In the genomic region with DNA sequence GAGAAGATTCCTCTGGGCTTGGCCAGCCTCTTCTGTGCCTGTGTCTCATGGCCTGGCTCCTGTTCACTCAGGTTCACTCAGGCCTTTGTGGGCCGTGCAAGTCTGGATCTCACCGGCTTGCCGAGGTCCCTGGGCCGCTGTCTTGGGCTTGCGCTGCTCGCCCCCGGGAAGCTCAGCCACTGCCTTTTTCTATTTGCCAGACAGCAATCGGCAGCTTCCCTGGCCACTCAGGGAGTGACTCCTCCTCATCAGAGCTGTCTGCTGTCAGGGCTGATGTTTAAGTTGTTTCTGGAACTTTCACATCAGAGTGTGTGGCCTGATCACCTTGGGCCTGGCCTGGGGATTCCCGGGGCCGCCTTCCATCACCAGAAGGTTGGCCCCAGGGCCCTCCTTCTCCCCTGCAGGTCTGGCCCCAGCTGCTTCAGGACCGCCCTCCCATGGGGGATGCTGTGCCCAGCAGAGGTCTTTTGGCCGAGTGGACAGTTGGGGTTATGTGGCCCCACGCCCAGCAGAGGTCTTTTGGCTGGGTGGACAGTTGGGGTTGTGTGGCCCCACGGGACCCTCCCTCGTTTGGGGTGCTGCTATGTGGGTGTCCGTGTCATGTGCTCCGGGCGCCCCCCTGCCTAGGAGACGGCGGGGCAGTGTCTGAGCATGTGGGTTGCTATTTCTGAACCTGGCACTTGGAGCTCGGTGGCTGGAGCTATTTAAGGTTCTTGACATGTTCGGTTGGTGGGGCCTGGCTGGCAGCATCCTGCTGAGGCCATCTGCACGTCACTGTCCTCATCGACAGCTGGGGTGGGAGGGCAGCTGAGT, we compare ENCODE assay signal across 13 cellular contexts. TPM values are rescaled to one million over a fixed set of nuclear protein-coding genes. Genes with fewer than 3 reads are reported as not detected.
DNase-seq lines count a peak whose midpoint lies in the region; ATAC-seq, FAIRE-seq and TF ChIP-seq lines count a peak whose summit lies in the region.
"Had no signal": no experiment of that assay in that cellular context is flagged by ENCODE, and none has a peak within 500 bp of the region (broad histone marks: within the 10 kb centered on the region; RNA-seq: fewer than 3 reads in every experiment).

No MANE protein-coding gene starts in this region.

- peaks cover 91 to 100% (median 100%) of the 10 kb centered on the region in 11 experiments for H4K20me1 ChIP-seq in BLaER1 treated with 17β-estradiol and CSF1 and Interleukin-3, amounts not matched to agents 10 nM and 100 nM
- H4K20me1 ChIP-seq in GM12878 (ENCODE audit: control insufficient read depth, insufficient read depth) = peaks cover 6% of the 10 kb centered on the region; the same call in 1 of the 2 replicates
- H4K20me1 ChIP-seq in MM.1S (ENCODE audit: insufficient read depth, low read length) = peaks cover 10% of the 10 kb centered on the region

- H3K36me3 ChIP-seq in BLaER1 treated with 17β-estradiol and CSF1 and Interleukin-3, amounts not matched to agents 10 nM and 100 nM = peaks cover 11 to 72% (median 56%) of the 10 kb centered on the region in 11 experiments; a peak in 21 of 22 replicates
- H3K36me3 ChIP-seq in GM12878 (ENCODE audit: control insufficient read depth in 2 of 2, insufficient read depth in 2 of 2, low read length in 1 of 2) (peaks cover 6 to 42% of the 10 kb centered on the region in 2 experiments; a peak in 3 of 4 replicates), gastrocnemius medialis (no peaks in the 10 kb centered on the region), MM.1S (replicated peaks; ENCODE audit: insufficient read depth, low read length) (peaks cover 7% of the 10 kb centered on the region; the same call in 1 of the 2 replicates)
- H3K36me3 ChIP-seq in CD8-positive, alpha-beta T cell (ENCODE audit: insufficient read depth, low read length) = no peaks in the 10 kb centered on the region
- peaks cover 0 to 76% (median 0%) of the 10 kb centered on the region in 3 experiments for H3K36me3 ChIP-seq in naive thymus-derived CD4-positive, alpha-beta T cell (ENCODE audit: control insufficient read depth in 2 of 3, insufficient read depth in 3 of 3, low read length in 3 of 3)

- peak overlapping the region in 3 of 10 experiments; percentile 35 to 49 (median 37); a peak in 5 of 20 replicates for H3K4me3 ChIP-seq in BLaER1 treated with 17β-estradiol and CSF1 and Interleukin-3, amounts not matched to agents 10 nM and 100 nM
- H3K4me3 ChIP-seq in GM12878 = no peak overlapping the region
- H3K4me3 ChIP-seq in gastrocnemius medialis = no peak overlapping the region
- H3K4me3 ChIP-seq in CD8-positive, alpha-beta T cell (ENCODE audit: low read depth, low read length) = no peak overlapping the region
- H3K4me3 ChIP-seq in naive thymus-derived CD4-positive, alpha-beta T cell (ENCODE audit: low read length) = no peak overlapping the region
- H3K4me3 ChIP-seq in MM.1S (ENCODE audit: low read length) = no peak overlapping the region
- H3K4me3 ChIP-seq: left lung, pancreas had no signal

- TF ChIP-seq POLR2A in GM12878 (IDR thresholded peaks at IDR 0.05; ENCODE audit: low read depth, low read length) (no peak), gastrocnemius medialis (IDR thresholded peaks at IDR 0.05) (peak; percentile 59 to 64)

- H3F3A ChIP-seq in MM.1S (ENCODE audit: insufficient read depth, low read length) = no peaks in the 10 kb centered on the region

- peaks cover 8% of the 10 kb centered on the region for H3K4me1 Mint-ChIP-seq in CD8-positive, alpha-beta T cell (ENCODE audit: low read depth)
- H3K4me1 Mint-ChIP-seq in naive thymus-derived CD4-positive, alpha-beta T cell = peaks cover 6 to 18% (median 12%) of the 10 kb centered on the region in 7 donors

- no peak for DNase-seq in GM12878 (ENCODE audit: low read depth, low spot score)
- peak; percentile 72 for DNase-seq in left cardiac atrium
- peak; percentile 65 to 93 for DNase-seq in gastrocnemius medialis
- no peak for DNase-seq in T-helper 2 cell
- DNase-seq in CD8-positive, alpha-beta T cell = no peak
- DNase-seq in naive thymus-derived CD4-positive, alpha-beta T cell = no peak
- DNase-seq in MM.1S = no peak
- DNase-seq: CD8-positive, alpha-beta memory T cell; NCI-H345 had no signal

- no peaks in the 10 kb centered on the region for H3K27me3 Mint-ChIP-seq in CD8-positive, alpha-beta T cell (ENCODE audit: low read depth)
- no peaks in the 10 kb centered on the region for H3K27me3 Mint-ChIP-seq in naive thymus-derived CD4-positive, alpha-beta T cell

- TF ChIP-seq RAD21 in GM12878 (IDR thresholded peaks at IDR 0.05; ENCODE audit: insufficient read depth, low read depth, low read length) = no peak

- no peaks in the 10 kb centered on the region for H3K9me3 ChIP-seq in BLaER1 treated with 17β-estradiol and CSF1 and Interleukin-3, amounts not matched to agents 10 nM and 100 nM (replicated peaks in 1 of 11)
- no peaks in the 10 kb centered on the region for H3K9me3 ChIP-seq in GM12878 (replicated peaks; ENCODE audit: control insufficient read depth, insufficient read depth, low read length)
- H3K9me3 ChIP-seq in gastrocnemius medialis = no peaks in the 10 kb centered on the region
- no peaks in the 10 kb centered on the region for H3K9me3 ChIP-seq in CD8-positive, alpha-beta T cell (ENCODE audit: low read length)
- H3K9me3 ChIP-seq in naive thymus-derived CD4-positive, alpha-beta T cell (ENCODE audit: control insufficient read depth in 2 of 3, low read length in 3 of 3) = no peaks in the 10 kb centered on the region
- H3K9me3 ChIP-seq in MM.1S (replicated peaks; ENCODE audit: insufficient read depth, low read length) = no peaks in the 10 kb centered on the region
- H3K9me3 ChIP-seq: left lung, pancreas had no signal

- no peak overlapping the region for H3K27ac Mint-ChIP-seq in CD8-positive, alpha-beta T cell
- no peak overlapping the region for H3K27ac Mint-ChIP-seq in naive thymus-derived CD4-positive, alpha-beta T cell

- CTCF ChIA-PET in GM12878 (lab: Yijun Ruan, JAX) = interaction anchor here (0.5 to 7.2 kb wide), 4 partner anchors 13 to 185 kb away, joined by 3 to 47 read pairs (median 14); no protein-coding TSS in a partner anchor
- CTCF ChIA-PET in CD8-positive, alpha-beta T cell (lab: Charles Lee) = interaction anchor here (1.1 to 19.0 kb wide), 4 partner anchors 8 to 187 kb away, joined by 3 to 340 read pairs (median 121); no protein-coding TSS in a partner anchor
- CTCF ChIA-PET in naive thymus-derived CD4-positive, alpha-beta T cell (lab: Charles Lee) = interaction anchor here (0.8 to 10.0 kb wide), 3 partner anchors 155 to 185 kb away, joined by 3 to 189 read pairs (median 6); no protein-coding TSS in a partner anchor

- H3K27ac ChIP-seq in BLaER1 treated with 17β-estradiol and CSF1 and Interleukin-3, amounts not matched to agents 10 nM and 100 nM = peak overlapping the region in 4 of 11 experiments; percentile 55 to 76 (median 62); a peak in 7 of 22 replicates
- H3K27ac ChIP-seq in GM12878 (ENCODE audit: control insufficient read depth, insufficient read depth) (no peak overlapping the region), gastrocnemius medialis (peak overlapping the region; percentile 84 to 99 (median 93)), MM.1S (ENCODE audit: low read length) (no peak overlapping the region)
- H3K27ac ChIP-seq in CD8-positive, alpha-beta T cell (ENCODE audit: low read depth, low read length) = no peak overlapping the region
- no peak overlapping the region for H3K27ac ChIP-seq in naive thymus-derived CD4-positive, alpha-beta T cell (ENCODE audit: low read depth, low read length)
- H3K27ac ChIP-seq: left lung, pancreas had no signal

- H3K4me2 ChIP-seq in BLaER1 treated with 17β-estradiol and CSF1 and Interleukin-3, amounts not matched to agents 10 nM and 100 nM = peak overlapping the region; percentile 45 to 97 (median 90)
- H3K4me2 ChIP-seq in GM12878 (ENCODE audit: control insufficient read depth, insufficient read depth) = no peak overlapping the region
- no peak overlapping the region for H3K4me2 ChIP-seq in MM.1S (ENCODE audit: low read depth, low read length)

- H2AFZ ChIP-seq in GM12878 (ENCODE audit: control insufficient read depth, low read depth, low read length) (no peak overlapping the region), MM.1S (ENCODE audit: low read length) (no peak overlapping the region)

- H3K9ac ChIP-seq in BLaER1 treated with 17β-estradiol and CSF1 and Interleukin-3, amounts not matched to agents 10 nM and 100 nM = peak overlapping the region in 7 of 11 experiments; percentile 0 to 72 (median 39); a peak in 10 of 22 replicates
- no peak overlapping the region for H3K9ac ChIP-seq in GM12878 (ENCODE audit: control insufficient read depth, insufficient read depth, low read length)
- H3K9ac ChIP-seq in MM.1S (ENCODE audit: low read length) = no peak overlapping the region

- BruUV-seq in GM12878 (replicated peaks; lab: Mats Ljungman, UMichigan) = no TSS peak

- peaks cover 52 to 100% (median 95%) of the 10 kb centered on the region in 10 experiments for H3K4me1 ChIP-seq in BLaER1 treated with 17β-estradiol and CSF1 and Interleukin-3, amounts not matched to agents 10 nM and 100 nM
- no peaks in the 10 kb centered on the region for H3K4me1 ChIP-seq in GM12878 (ENCODE audit: control insufficient read depth, insufficient read depth, low read length)
- H3K4me1 ChIP-seq in gastrocnemius medialis = peaks cover 51 to 56% of the 10 kb centered on the region in 2 donors
- H3K4me1 ChIP-seq in CD8-positive, alpha-beta T cell (ENCODE audit: insufficient read depth, low read length) = peaks cover 8% of the 10 kb centered on the region
- peaks cover 6 to 8% of the 10 kb centered on the region in 2 donors for H3K4me1 ChIP-seq in naive thymus-derived CD4-positive, alpha-beta T cell (ENCODE audit: control insufficient read depth in 2 of 2, insufficient read depth in 2 of 2, low read length in 2 of 2)
- H3K4me1 ChIP-seq in MM.1S (ENCODE audit: low read length) = no peaks in the 10 kb centered on the region
- H3K4me1 ChIP-seq: pancreas had no signal

- H3K36me3 Mint-ChIP-seq in CD8-positive, alpha-beta T cell = peaks cover 47% of the 10 kb centered on the region
- peaks cover 0 to 16% (median 6%) of the 10 kb centered on the region in 5 donors for H3K36me3 Mint-ChIP-seq in naive thymus-derived CD4-positive, alpha-beta T cell

- TF ChIP-seq EP300 in GM12878 (IDR thresholded peaks at IDR 0.05; ENCODE audit: borderline replicate concordance in 1 of 2, control insufficient read depth in 1 of 2, low read depth in 2 of 2, low read length in 2 of 2) = no peak

- ATAC-seq in GM12878 (peak; percentile 24), left cardiac atrium (peak; percentile 58 to 72), gastrocnemius medialis (peak; percentile 76 to 78)
- ATAC-seq in CD8-positive, alpha-beta T cell = no peak
- ATAC-seq in naive thymus-derived CD4-positive, alpha-beta T cell = no peak
- ATAC-seq: left lung, pancreas had no signal

- no peaks in the 10 kb centered on the region for H3K9me3 Mint-ChIP-seq in CD8-positive, alpha-beta T cell
- no peaks in the 10 kb centered on the region for H3K9me3 Mint-ChIP-seq in naive thymus-derived CD4-positive, alpha-beta T cell
- H3K9me3 Mint-ChIP-seq: CD8-positive, alpha-beta memory T cell had no signal

- SMC1A ChIA-PET in GM12878 (lab: Charles Lee; ENCODE audit: uncharacterized antibody, unreplicated experiment) = interaction anchor here (0.8 to 1.7 kb wide), 6 partner anchors 10 to 185 kb away, joined by 3 to 8 read pairs (median 6); no protein-coding TSS in a partner anchor

- in situ Hi-C loops in GM12878 (cut with MboI) (no loop called here), gastrocnemius medialis (cut with MboI; ENCODE audit: low sequenced_read_pairs in 4 of 4) (loop anchor here in 2 of 4 donors (5.0 to 10.0 kb wide), 2 partner anchors 92 to 180 kb away; no protein-coding TSS in a partner anchor)

- H3K9me2 ChIP-seq in MM.1S (replicated peaks; ENCODE audit: insufficient read depth, low read length) = no peaks in the 10 kb centered on the region

- H3K4me3 Mint-ChIP-seq in CD8-positive, alpha-beta T cell = no peak overlapping the region
- no peak overlapping the region for H3K4me3 Mint-ChIP-seq in naive thymus-derived CD4-positive, alpha-beta T cell
- H3K4me3 Mint-ChIP-seq: CD8-positive, alpha-beta memory T cell had no signal

- no peak for TF ChIP-seq CTCF in GM12878 (IDR thresholded peaks at IDR 0.05 in 2 of 3, conservative IDR thresholded peaks at IDR 0.05 in 1 of 3; ENCODE audit: control insufficient read depth in 2 of 3, extremely low read depth in 1 of 3, insufficient read depth in 1 of 3, low read depth in 3 of 3, low read length in 3 of 3)
- TF ChIP-seq CTCF in gastrocnemius medialis (IDR thresholded peaks at IDR 0.05 in 4 of 5, conservative IDR thresholded peaks at IDR 0.05 in 1 of 5) = no peak
- TF ChIP-seq CTCF in CD8-positive, alpha-beta T cell (IDR thresholded peaks at IDR 0.05) = no peak
- TF ChIP-seq CTCF in MM.1S (IDR thresholded peaks at IDR 0.05; ENCODE audit: low read length) = no peak

- RAD21 ChIA-PET in GM12878 (lab: Charles Lee; ENCODE audit: unreplicated experiment) = interaction anchor here (2.3 to 11.2 kb wide), 3 partner anchors 150 to 186 kb away, joined by 8 to 141 read pairs (median 104); no protein-coding TSS in a partner anchor

- peaks cover 5% of the 10 kb centered on the region for H3K79me2 ChIP-seq in GM12878 (ENCODE audit: control insufficient read depth, insufficient read depth, low read length)
- H3K79me2 ChIP-seq in MM.1S (ENCODE audit: low read length) = peaks cover 75% of the 10 kb centered on the region

- peaks cover 0 to 74% (median 0%) of the 10 kb centered on the region in 11 experiments; a peak in 9 of 22 replicates for H3K27me3 ChIP-seq in BLaER1 treated with 17β-estradiol and CSF1 and Interleukin-3, amounts not matched to agents 10 nM and 100 nM
- H3K27me3 ChIP-seq in GM12878 (replicated peaks in 1 of 2; ENCODE audit: control insufficient read depth in 2 of 2, insufficient read depth in 2 of 2, low read length in 1 of 2) (no peaks in the 10 kb centered on the region), gastrocnemius medialis (no peaks in the 10 kb centered on the region), MM.1S (replicated peaks; ENCODE audit: insufficient read depth, low read length) (no peaks in the 10 kb centered on the region)
- H3K27me3 ChIP-seq in CD8-positive, alpha-beta T cell (ENCODE audit: insufficient read depth, low read length) = no peaks in the 10 kb centered on the region
- H3K27me3 ChIP-seq in naive thymus-derived CD4-positive, alpha-beta T cell (ENCODE audit: control insufficient read depth in 2 of 2, insufficient read depth in 2 of 2, low read length in 2 of 2) = no peaks in the 10 kb centered on the region
- H3K27me3 ChIP-seq: left lung, pancreas had no signal

- no peak for FAIRE-seq in GM12878 (lab: Jason Lieb, UNC)
- FAIRE-seq: endometrium, pancreas had no signal

- WGBS in GM12878 (ENCODE audit: insufficient coverage, insufficient replicate concordance, low lambda C conversion rate, missing lambda C conversion rate) = 72% methylated on average over 24 of the region's 24 CpGs

- POLR2A ChIA-PET in GM12878 (lab: Charles Lee) = interaction anchor here (1.1 kb wide), 1 partner anchor 9 kb away, joined by 3 read pairs; no protein-coding TSS in a partner anchor
- POLR2A ChIA-PET in CD8-positive, alpha-beta T cell (lab: Charles Lee) = no interaction called here
- POLR2A ChIA-PET in naive thymus-derived CD4-positive, alpha-beta T cell (lab: Charles Lee) = no interaction called here

- intact Hi-C loops in GM12878 (cut with micrococcal nuclease; ENCODE audit: unreplicated experiment) (no loop called here), left cardiac atrium (cut with DNase I) (loop anchor here in 1 of 2 donors (5.0 kb wide), 1 partner anchor 185 kb away; no protein-coding TSS in a partner anchor), gastrocnemius medialis (cut with DNase I; ENCODE audit: low total_unique reads) (loop anchor here (2.0 to 5.0 kb wide), 3 partner anchors 50 to 335 kb away; a partner anchor contains a TSS)
- intact Hi-C loops in CD8-positive, alpha-beta T cell (cut with DNase I, micrococcal nuclease) = loop anchor here in 1 of 2 experiments (10.0 kb wide), 1 partner anchor 102 kb away; no protein-coding TSS in a partner anchor
- intact Hi-C loops in naive thymus-derived CD4-positive, alpha-beta T cell (cut with micrococcal nuclease) = no loop called here

RNA-seq across cellular contexts. Expression of a gene that starts 12.5 kb away (rescaled TPM):
- 6.2 and 8.6 TPM in 2 replicates for total RNA-seq in GM12878 (2013; cell fraction: nucleolus; rRNA removed)
- total RNA-seq in GM12878 (2014; rRNA removed) (39.4 and 40.2 TPM in 2 replicates), GM12878 (2014; rRNA removed; fragmentation: Illumina TruSeq; extraction: Trizol) (17.0 and 18.0 TPM in 2 replicates), GM12878 (2021) (81.3 and 83.2 TPM in 2 replicates), left cardiac atrium (10 to 100 TPM; 26.1 to 28.6 TPM), gastrocnemius medialis (10 to 100 TPM; 23.7 to 37.6 (median 25.8) TPM)
- 6.3 TPM for polyA plus RNA-seq in GM12878 (2011; ENCODE audit: low read depth)
- polyA plus RNA-seq in GM12878 (2011; rRNA removed) (14.8 and 27.7 TPM in 2 replicates), GM12878 (2014; fragmentation: Illumina TruSeq; extraction: Trizol) (1.7 and 5.9 TPM in 2 replicates), GM12878 (2014; fragmentation: Nextera tagmentation; extraction: Ambion mirVana) (1 to 10 TPM in 1 of 2 experiments, under 1 TPM in 1; 0.69 to 5.5 TPM), GM12878 (2014; rRNA removed) (53.6 and 62.2 TPM in 2 replicates), GM12878 (2016; fragmentation: Nextera tagmentation; extraction: Ambion mirVana) (10 to 100 TPM; 69.2 to 75.5 TPM)
- polyA plus RNA-seq in GM12878 (2011; cell fraction: cytosol; rRNA removed) = 32.2 and 59.0 TPM in 2 replicates
- polyA plus RNA-seq in GM12878 (2011; cell fraction: nucleus; rRNA removed) = 33.4 and 49.2 TPM in 2 replicates
- polyA plus RNA-seq in GM12878 (2012) = 22.6 and 22.7 TPM in 2 replicates
- polyA minus RNA-seq in GM12878 (2011; rRNA and poly(A)+ RNA removed) = 10.2 and 16.9 TPM in 2 replicates
- polyA minus RNA-seq in GM12878 (2011; cell fraction: cytosol; rRNA and poly(A)+ RNA removed) = 12.4 and 18.7 TPM in 2 replicates
- polyA minus RNA-seq in GM12878 (2011; cell fraction: nucleus; rRNA and poly(A)+ RNA removed) = 2.8 and 6.0 TPM in 2 replicates
- 10 to 100 TPM in 1 of 2 experiments, 1 to 10 TPM in 1; 8.2 to 10.0 TPM for total RNA-seq in CD8-positive, alpha-beta T cell
- 10 to 100 TPM; 17.8 to 46.4 (median 20.6) TPM for total RNA-seq in naive thymus-derived CD4-positive, alpha-beta T cell
- 10 to 100 TPM; 13.2 to 14.9 TPM for polyA plus RNA-seq in naive thymus-derived CD4-positive, alpha-beta T cell

RNA-seq across cellular contexts. Expression of a gene that starts 31.6 kb away (rescaled TPM):
- total RNA-seq in GM12878 (2013; cell fraction: nucleolus; rRNA removed) = 316 and 431 TPM in 2 replicates
- total RNA-seq in GM12878 (2014; rRNA removed) (85.3 and 101 TPM in 2 replicates), GM12878 (2014; rRNA removed; fragmentation: Illumina TruSeq; extraction: Trizol) (25.2 and 31.3 TPM in 2 replicates), GM12878 (2021) (162 and 172 TPM in 2 replicates), left cardiac atrium (10 to 100 TPM; 31.5 to 70.7 TPM), gastrocnemius medialis (10 to 100 TPM; 10.9 to 41.7 (median 27.4) TPM)
- polyA plus RNA-seq in GM12878 (2011; ENCODE audit: low read depth) = 46.7 TPM
- polyA plus RNA-seq in GM12878 (2011; rRNA removed) (31.3 and 57.2 TPM in 2 replicates), GM12878 (2014; fragmentation: Illumina TruSeq; extraction: Trizol) (17.2 and 38.7 TPM in 2 replicates), GM12878 (2014; fragmentation: Nextera tagmentation; extraction: Ambion mirVana) (10 to 100 TPM in 1 of 2 experiments, 1 to 10 TPM in 1; 8.0 to 19.8 TPM), GM12878 (2014; rRNA removed) (60.6 and 67.5 TPM in 2 replicates), GM12878 (2016; fragmentation: Nextera tagmentation; extraction: Ambion mirVana) (100 to 1,000 TPM; 120 to 128 TPM)
- polyA plus RNA-seq in GM12878 (2011; cell fraction: cytosol; rRNA removed) = 131 and 135 TPM in 2 replicates
- 271 and 308 TPM in 2 replicates for polyA plus RNA-seq in GM12878 (2011; cell fraction: nucleus; rRNA removed)
- 78.4 and 88.1 TPM in 2 replicates for polyA plus RNA-seq in GM12878 (2012)
- 34.5 and 84.6 TPM in 2 replicates for polyA minus RNA-seq in GM12878 (2011; rRNA and poly(A)+ RNA removed)
- 49.2 and 68.0 TPM in 2 replicates for polyA minus RNA-seq in GM12878 (2011; cell fraction: cytosol; rRNA and poly(A)+ RNA removed)
- 58.9 and 82.0 TPM in 2 replicates for polyA minus RNA-seq in GM12878 (2011; cell fraction: nucleus; rRNA and poly(A)+ RNA removed)
- total RNA-seq in CD8-positive, alpha-beta T cell = 100 to 1,000 TPM; 234 to 245 TPM
- total RNA-seq in naive thymus-derived CD4-positive, alpha-beta T cell = 100 to 1,000 TPM; 280 to 877 (median 371) TPM
- polyA plus RNA-seq in naive thymus-derived CD4-positive, alpha-beta T cell = 100 to 1,000 TPM; 459 to 768 TPM

Comparison
In these comparisons a context has a peak if more than half of its experiments do, and no peak if none do; other contexts are left out.
1. H3K27ac ChIP-seq: peak in gastrocnemius medialis (4 of 4); none in GM12878 (single experiment), CD8-positive, alpha-beta T cell (single experiment), naive thymus-derived CD4-positive, alpha-beta T cell (single experiment) and MM.1S (single experiment).
2. H3K4me2 ChIP-seq: peak in BLaER1 treated with 17β-estradiol and CSF1 and Interleukin-3, amounts not matched to agents 10 nM and 100 nM (11 of 11); none in GM12878 (single experiment) and MM.1S (single experiment).
3. H3K9ac ChIP-seq: peak in BLaER1 treated with 17β-estradiol and CSF1 and Interleukin-3, amounts not matched to agents 10 nM and 100 nM (7 of 11); none in GM12878 (single experiment) and MM.1S (single experiment).
4. ATAC-seq: peak in GM12878 (single experiment), left cardiac atrium (2 of 2) and gastrocnemius medialis (2 of 2); none in CD8-positive, alpha-beta T cell (single experiment) and naive thymus-derived CD4-positive, alpha-beta T cell (single experiment).
5. DNase-seq: peak in left cardiac atrium (single experiment) and gastrocnemius medialis (2 of 2); none in GM12878 (single experiment), T-helper 2 cell (0 of 5), CD8-positive, alpha-beta T cell (0 of 7), naive thymus-derived CD4-positive, alpha-beta T cell (0 of 9) and MM.1S (single experiment).